ENCODE assay signal across 1 cellular context in genomic region chr22:20965104-20965887, GRCh38.
TF ChIP-seq lines count a peak whose summit lies in the region.

No MANE protein-coding gene starts in this region.

TF ChIP-seq in K562, 482 proteins besides CTCF, POLR2A, EP300 and RAD21 (continued from another document and continues in another):
- TF ChIP-seq ZMIZ1 (IDR thresholded peaks at IDR 0.05; ENCODE audit: low read depth in 2 of 2, low read length in 2 of 2) (no peak), MAZ (CRISPR knock-in tag; conservative IDR thresholded peaks at IDR 0.05 in 1 of 2, IDR thresholded peaks at IDR 0.05 in 1 of 2) (peak in 1 of 2 experiments; percentile 39; a peak in 1 of 4 replicates), SRSF1 (IDR thresholded peaks at IDR 0.05; ENCODE audit: low read depth, low read length) (no peak), ASH1L (IDR thresholded peaks at IDR 0.05; ENCODE audit: borderline replicate concordance, low read depth, partially characterized antibody) (no peak), CSDE1 (IDR thresholded peaks at IDR 0.05) (no peak), ZNF785 (CRISPR knock-in tag; IDR thresholded peaks at IDR 0.05) (no peak), CREB1 (IDR thresholded peaks at IDR 0.05) (no peak), CREB1 (CRISPR knock-in tag; IDR thresholded peaks at IDR 0.05) (no peak), ZC3H8 (IDR thresholded peaks at IDR 0.05) (no peak), MCM2 (IDR thresholded peaks at IDR 0.05; ENCODE audit: low read depth) (no peak), YBX1 (IDR thresholded peaks at IDR 0.05) (no peak), ZNF609 (CRISPR knock-in tag; IDR thresholded peaks at IDR 0.05; ENCODE audit: borderline replicate concordance) (no peak), PHF21A (IDR thresholded peaks at IDR 0.05; ENCODE audit: borderline replicate concordance, low read depth) (no peak), DACH1 (IDR thresholded peaks at IDR 0.05; ENCODE audit: partially characterized antibody) (no peak), RFX7 (CRISPR knock-in tag; IDR thresholded peaks at IDR 0.05) (no peak), ARID3B (CRISPR knock-in tag; IDR thresholded peaks at IDR 0.05; ENCODE audit: borderline replicate concordance) (no peak), ZNF282 (CRISPR knock-in tag; IDR thresholded peaks at IDR 0.05) (0 out of 2 replicates have a peak, but pooled peaks have one; percentile 67), NR2F6 (CRISPR knock-in tag; IDR thresholded peaks at IDR 0.05) (no peak), C11orf30 (IDR thresholded peaks at IDR 0.05; ENCODE audit: low read depth) (no peak), ZNF79 (CRISPR knock-in tag; IDR thresholded peaks at IDR 0.05; ENCODE audit: low read depth) (no peak), FOXK1 (CRISPR knock-in tag; IDR thresholded peaks at IDR 0.05; ENCODE audit: borderline replicate concordance) (no peak), PURB (CRISPR knock-in tag; IDR thresholded peaks at IDR 0.05; ENCODE audit: low read depth) (no peak), STAG1 (CRISPR knock-in tag; IDR thresholded peaks at IDR 0.05; ENCODE audit: borderline replicate concordance) (peak; percentile 39; the same call in 1 of the 2 replicates), TCF7 (IDR thresholded peaks at IDR 0.05; ENCODE audit: borderline replicate concordance) (no peak), ZNF311 (CRISPR knock-in tag; IDR thresholded peaks at IDR 0.05) (no peak), ZNF184 (CRISPR knock-in tag; IDR thresholded peaks at IDR 0.05) (no peak), HOXB6 (CRISPR knock-in tag; IDR thresholded peaks at IDR 0.05; ENCODE audit: borderline replicate concordance) (no peak), TAL1 (IDR thresholded peaks at IDR 0.05) (no peak), ETV1 (tag; conservative IDR thresholded peaks at IDR 0.05; ENCODE audit: low read depth) (no peak), CAMTA2 (CRISPR knock-in tag; conservative IDR thresholded peaks at IDR 0.05) (no peak), TAF1 (IDR thresholded peaks at IDR 0.05; ENCODE audit: control insufficient read depth, extremely low read depth, insufficient read depth, low read length, severe bottlenecking) (no peak), MIER1 (IDR thresholded peaks at IDR 0.05; ENCODE audit: low read depth) (no peak), MXI1 (IDR thresholded peaks at IDR 0.05; ENCODE audit: low read depth, low read length) (no peak), BHLHE40 (IDR thresholded peaks at IDR 0.05; ENCODE audit: low read length) (peak; percentile 87), ZNF143 (CRISPR knock-in tag; IDR thresholded peaks at IDR 0.05) (peak; percentile 46; the same call in 1 of the 2 replicates), GTF2F1 (IDR thresholded peaks at IDR 0.05; ENCODE audit: low read depth, low read length) (no peak), ZNF134 (CRISPR knock-in tag; conservative IDR thresholded peaks at IDR 0.05) (no peak), TRIM28 (IDR thresholded peaks at IDR 0.05) (no peak), ZFP36 (IDR thresholded peaks at IDR 0.05; ENCODE audit: low read depth, low read length, partially characterized antibody) (peak; percentile 24), LCOR (CRISPR knock-in tag; IDR thresholded peaks at IDR 0.05) (no peak), JUNB (CRISPR knock-in tag; conservative IDR thresholded peaks at IDR 0.05) (no peak), GATA2 (CRISPR knock-in tag; IDR thresholded peaks at IDR 0.05) (no peak), TEAD2 (tag; IDR thresholded peaks at IDR 0.05) (no peak), ZNF12 (CRISPR knock-in tag; IDR thresholded peaks at IDR 0.05) (no peak), MBD2 (IDR thresholded peaks at IDR 0.05; ENCODE audit: borderline replicate concordance, low read depth) (no peak), GMEB1 (CRISPR knock-in tag; IDR thresholded peaks at IDR 0.05) (no peak), DMBX1 (CRISPR knock-in tag; IDR thresholded peaks at IDR 0.05; ENCODE audit: borderline replicate concordance) (no peak), ZNF696 (CRISPR knock-in tag; conservative IDR thresholded peaks at IDR 0.05) (no peak), ZNF347 (CRISPR knock-in tag; IDR thresholded peaks at IDR 0.05; ENCODE audit: low read depth) (no peak), TCF7L2 (IDR thresholded peaks at IDR 0.05; ENCODE audit: low read depth, low read length) (no peak), PTTG1 (tag; IDR thresholded peaks at IDR 0.05; ENCODE audit: low read depth) (no peak), TCF3 (CRISPR knock-in tag; IDR thresholded peaks at IDR 0.05) (no peak)
- TF ChIP-seq, protein P1, sequence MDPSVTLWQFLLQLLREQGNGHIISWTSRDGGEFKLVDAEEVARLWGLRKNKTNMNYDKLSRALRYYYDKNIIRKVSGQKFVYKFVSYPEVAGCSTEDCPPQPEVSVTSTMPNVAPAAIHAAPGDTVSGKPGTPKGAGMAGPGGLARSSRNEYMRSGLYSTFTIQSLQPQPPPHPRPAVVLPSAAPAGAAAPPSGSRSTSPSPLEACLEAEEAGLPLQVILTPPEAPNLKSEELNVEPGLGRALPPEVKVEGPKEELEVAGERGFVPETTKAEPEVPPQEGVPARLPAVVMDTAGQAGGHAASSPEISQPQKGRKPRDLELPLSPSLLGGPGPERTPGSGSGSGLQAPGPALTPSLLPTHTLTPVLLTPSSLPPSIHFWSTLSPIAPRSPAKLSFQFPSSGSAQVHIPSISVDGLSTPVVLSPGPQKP (CRISPR knock-in tag; IDR thresholded peaks at IDR 0.05) = no peak
- TF ChIP-seq, protein P2, sequence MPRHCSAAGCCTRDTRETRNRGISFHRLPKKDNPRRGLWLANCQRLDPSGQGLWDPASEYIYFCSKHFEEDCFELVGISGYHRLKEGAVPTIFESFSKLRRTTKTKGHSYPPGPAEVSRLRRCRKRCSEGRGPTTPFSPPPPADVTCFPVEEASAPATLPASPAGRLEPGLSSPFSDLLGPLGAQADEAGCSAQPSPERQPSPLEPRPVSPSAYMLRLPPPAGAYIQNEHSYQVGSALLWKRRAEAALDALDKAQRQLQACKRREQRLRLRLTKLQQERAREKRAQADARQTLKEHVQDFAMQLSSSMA (CRISPR knock-in tag; IDR thresholded peaks at IDR 0.05) = no peak
- TF ChIP-seq, protein P3, sequence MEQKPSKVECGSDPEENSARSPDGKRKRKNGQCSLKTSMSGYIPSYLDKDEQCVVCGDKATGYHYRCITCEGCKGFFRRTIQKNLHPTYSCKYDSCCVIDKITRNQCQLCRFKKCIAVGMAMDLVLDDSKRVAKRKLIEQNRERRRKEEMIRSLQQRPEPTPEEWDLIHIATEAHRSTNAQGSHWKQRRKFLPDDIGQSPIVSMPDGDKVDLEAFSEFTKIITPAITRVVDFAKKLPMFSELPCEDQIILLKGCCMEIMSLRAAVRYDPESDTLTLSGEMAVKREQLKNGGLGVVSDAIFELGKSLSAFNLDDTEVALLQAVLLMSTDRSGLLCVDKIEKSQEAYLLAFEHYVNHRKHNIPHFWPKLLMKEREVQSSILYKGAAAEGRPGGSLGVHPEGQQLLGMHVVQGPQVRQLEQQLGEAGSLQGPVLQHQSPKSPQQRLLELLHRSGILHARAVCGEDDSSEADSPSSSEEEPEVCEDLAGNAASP (IDR thresholded peaks at IDR 0.05) = no peak
- TF ChIP-seq, protein P4, sequence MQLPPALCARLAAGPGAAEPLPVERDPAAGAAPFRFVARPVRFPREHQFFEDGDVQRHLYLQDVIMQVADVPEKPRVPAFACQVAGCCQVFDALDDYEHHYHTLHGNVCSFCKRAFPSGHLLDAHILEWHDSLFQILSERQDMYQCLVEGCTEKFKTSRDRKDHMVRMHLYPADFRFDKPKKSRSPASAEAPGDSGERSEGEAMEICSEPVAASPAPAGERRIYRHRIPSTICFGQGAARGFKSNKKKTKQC (CRISPR knock-in tag; IDR thresholded peaks at IDR 0.05) = 0 out of 2 replicates have a peak, but pooled peaks have one; percentile 59
- TF ChIP-seq, protein P5, sequence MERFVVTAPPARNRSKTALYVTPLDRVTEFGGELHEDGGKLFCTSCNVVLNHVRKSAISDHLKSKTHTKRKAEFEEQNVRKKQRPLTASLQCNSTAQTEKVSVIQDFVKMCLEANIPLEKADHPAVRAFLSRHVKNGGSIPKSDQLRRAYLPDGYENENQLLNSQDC (CRISPR knock-in tag; IDR thresholded peaks at IDR 0.05) = no peak
- TF ChIP-seq, protein P6, sequence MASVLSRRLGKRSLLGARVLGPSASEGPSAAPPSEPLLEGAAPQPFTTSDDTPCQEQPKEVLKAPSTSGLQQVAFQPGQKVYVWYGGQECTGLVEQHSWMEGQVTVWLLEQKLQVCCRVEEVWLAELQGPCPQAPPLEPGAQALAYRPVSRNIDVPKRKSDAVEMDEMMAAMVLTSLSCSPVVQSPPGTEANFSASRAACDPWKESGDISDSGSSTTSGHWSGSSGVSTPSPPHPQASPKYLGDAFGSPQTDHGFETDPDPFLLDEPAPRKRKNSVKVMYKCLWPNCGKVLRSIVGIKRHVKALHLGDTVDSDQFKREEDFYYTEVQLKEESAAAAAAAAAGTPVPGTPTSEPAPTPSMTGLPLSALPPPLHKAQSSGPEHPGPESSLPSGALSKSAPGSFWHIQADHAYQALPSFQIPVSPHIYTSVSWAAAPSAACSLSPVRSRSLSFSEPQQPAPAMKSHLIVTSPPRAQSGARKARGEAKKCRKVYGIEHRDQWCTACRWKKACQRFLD (CRISPR knock-in tag; IDR thresholded peaks at IDR 0.05) = no peak
